ENCODE assay signal across 21 cellular contexts in genomic region chr5:17670353-17670752, GRCh38. TPM values are rescaled to one million over a fixed set of nuclear protein-coding genes. Genes with fewer than 3 reads are reported as not detected.
DNase-seq lines count a peak whose midpoint lies in the region; ATAC-seq, FAIRE-seq and TF ChIP-seq lines count a peak whose summit lies in the region.
"Had no signal": no experiment of that assay in that cellular context is flagged by ENCODE, and none has a peak within 500 bp of the region (broad histone marks: within the 10 kb centered on the region; RNA-seq: fewer than 3 reads in every experiment).

No MANE protein-coding gene starts in this region.

- H3K4me3 Mint-ChIP-seq in GM23338, result no peak overlapping the region
- no peak overlapping the region for H3K4me3 Mint-ChIP-seq in activated T-cell treated with anti-CD3 and anti-CD28 coated beads, Interleukin-2, amount 50 U/mL, for 4 hours
- H3K4me3 Mint-ChIP-seq: CD14-positive monocyte; CD4-positive, alpha-beta memory T cell had no signal

- H3K79me1 ChIP-seq in H1 (ENCODE audit: low read depth, low read length) (no peaks in the 10 kb centered on the region), trophoblast cell (ENCODE audit: low read length) (no peaks in the 10 kb centered on the region)

- H2AFZ ChIP-seq in GM23338, result no peak overlapping the region
- H2AFZ ChIP-seq in H1 (ENCODE audit: low read length), result no peak overlapping the region
- no peak overlapping the region for H2AFZ ChIP-seq in trophoblast cell (ENCODE audit: insufficient read depth, low read length, poor library complexity)

- H3K36me3 ChIP-seq in GM23338 (ENCODE audit: insufficient read depth) (no peaks in the 10 kb centered on the region), H1 (ENCODE audit: control insufficient read depth in 2 of 4, insufficient read depth in 4 of 4, low read length in 3 of 4) (no peaks in the 10 kb centered on the region), trophoblast cell (ENCODE audit: control insufficient read depth in 1 of 2, insufficient read depth in 2 of 2, low read length in 2 of 2) (no peaks in the 10 kb centered on the region)

- no peak overlapping the region for H3K27ac Mint-ChIP-seq in GM23338
- H3K27ac Mint-ChIP-seq: CD14-positive monocyte; CD4-positive, alpha-beta memory T cell had no signal

- H3K18ac ChIP-seq in H1 (ENCODE audit: extremely low read depth, low read length), result no peak overlapping the region
- H3K18ac ChIP-seq in trophoblast cell (ENCODE audit: low read length), result no peak overlapping the region

- TF ChIP-seq EP300 in H1 (IDR thresholded peaks at IDR 0.05; ENCODE audit: borderline replicate concordance in 1 of 2, low read depth in 2 of 2, low read length in 2 of 2), result no peak

- no peak overlapping the region for H3K4me3 ChIP-seq in GM23338
- H3K4me3 ChIP-seq in H1 (ENCODE audit: extremely low read depth in 1 of 4, insufficient read depth in 2 of 4, low read depth in 3 of 4, low read length in 4 of 4), result no peak overlapping the region
- peak overlapping the region; percentile 7 for H3K4me3 ChIP-seq in trophoblast cell (ENCODE audit: low read depth, low read length)
- H3K4me3 ChIP-seq: A549, K562 had no signal

- POLR2A ChIA-PET in H1 (lab: Charles Lee; ENCODE audit: partially characterized antibody), result no interaction called here

- H4K12ac ChIP-seq in trophoblast cell (ENCODE audit: low read depth, low read length), result no peak overlapping the region

- H2BK5ac ChIP-seq in H1 (ENCODE audit: low read depth, low read length) (no peak overlapping the region), trophoblast cell (ENCODE audit: low read depth, low read length, poor library complexity) (no peak overlapping the region)

- H3K9me2 ChIP-seq in GM23338 (ENCODE audit: insufficient read depth), result no peaks in the 10 kb centered on the region

- H3K9ac ChIP-seq in H1 (replicated peaks in 1 of 4; ENCODE audit: extremely low read depth in 1 of 4, low read depth in 3 of 4, low read length in 3 of 4) (no peak overlapping the region), trophoblast cell (ENCODE audit: low read length) (peak overlapping the region; percentile 49)

- H3K23ac ChIP-seq in H1 (ENCODE audit: insufficient read length) (no peak overlapping the region), trophoblast cell (ENCODE audit: low read length) (no peak overlapping the region)

- peaks cover 8% of the 10 kb centered on the region; the same call in 2 of the 3 replicates for H3K4me1 Mint-ChIP-seq in GM23338
- H3K4me1 Mint-ChIP-seq in activated T-cell treated with anti-CD3 and anti-CD28 coated beads, Interleukin-2, amount 50 U/mL, for 4 hours (ENCODE audit: low read depth), result no peaks in the 10 kb centered on the region
- H3K4me1 Mint-ChIP-seq: CD4-positive, alpha-beta memory T cell had no signal

- H3K4me2 ChIP-seq in GM23338, result no peak overlapping the region
- no peak overlapping the region for H3K4me2 ChIP-seq in H1 (ENCODE audit: insufficient read depth in 1 of 2, low read depth in 2 of 2, low read length in 2 of 2)
- H3K4me2 ChIP-seq in trophoblast cell (ENCODE audit: low read length), result no peak overlapping the region
- H3K4me2 ChIP-seq: A549 had no signal

- H3K4ac ChIP-seq in H1 (replicated peaks; ENCODE audit: insufficient read length, low read depth, low read length), result no peak overlapping the region
- no peak overlapping the region for H3K4ac ChIP-seq in trophoblast cell (ENCODE audit: low read depth, low read length)

- H4K91ac ChIP-seq in H1 (replicated peaks; ENCODE audit: insufficient read length, low read length), result no peak overlapping the region
- no peak overlapping the region for H4K91ac ChIP-seq in trophoblast cell (ENCODE audit: low read depth, low read length)

- H3K4me1 ChIP-seq in GM23338 (ENCODE audit: insufficient read depth), result no peaks in the 10 kb centered on the region
- no peaks in the 10 kb centered on the region for H3K4me1 ChIP-seq in H1 (replicated peaks in 1 of 4; ENCODE audit: control insufficient read depth in 3 of 4, insufficient read depth in 4 of 4, low read length in 3 of 4)
- H3K4me1 ChIP-seq in trophoblast cell (ENCODE audit: control insufficient read depth in 1 of 2, insufficient read depth in 2 of 2, low read length in 2 of 2), result no peaks in the 10 kb centered on the region
- H3K4me1 ChIP-seq: A549 had no signal

- H3K14ac ChIP-seq in H1 (ENCODE audit: insufficient read length) (no peak overlapping the region), trophoblast cell (ENCODE audit: low read length) (no peak overlapping the region)

- H3K27me3 ChIP-seq in GM23338 (ENCODE audit: insufficient read depth) (no peaks in the 10 kb centered on the region), H1 (replicated peaks in 1 of 4; ENCODE audit: control insufficient read depth in 3 of 4, extremely low read depth in 1 of 4, insufficient read depth in 3 of 4, low read length in 3 of 4) (no peaks in the 10 kb centered on the region), trophoblast cell (ENCODE audit: insufficient read depth, low read length) (no peaks in the 10 kb centered on the region)

- H2AK5ac ChIP-seq in H1 (ENCODE audit: low read depth, low read length), result no peak overlapping the region
- no peak overlapping the region for H2AK5ac ChIP-seq in trophoblast cell (ENCODE audit: low read length)

- no peak overlapping the region; the same call in 1 of the 2 replicates for H4K8ac ChIP-seq in H1 (ENCODE audit: extremely low read depth, insufficient read depth, low read length)
- H4K8ac ChIP-seq in trophoblast cell (ENCODE audit: low read depth, low read length), result no peak overlapping the region

- peaks cover 3% of the 10 kb centered on the region for H3K27me3 Mint-ChIP-seq in GM23338 (ENCODE audit: insufficient read depth, low read depth, poor library complexity)
- H3K27me3 Mint-ChIP-seq in activated T-cell treated with anti-CD3 and anti-CD28 coated beads, Interleukin-2, amount 50 U/mL, for 4 hours (ENCODE audit: low read depth), result no peaks in the 10 kb centered on the region
- H3K27me3 Mint-ChIP-seq: CD4-positive, alpha-beta memory T cell had no signal

- TF ChIP-seq POLR2A in H1 (IDR thresholded peaks at IDR 0.05; ENCODE audit: control extremely low read depth in 1 of 2, low read depth in 2 of 2, low read length in 2 of 2), result no peak

- no peak for FAIRE-seq in H1 (lab: Jason Lieb, UNC)
- FAIRE-seq in GM19239 (lab: Jason Lieb, UNC), result no peak
- no peak for FAIRE-seq in HTR-8/SVneo (lab: Jason Lieb, UNC)
- FAIRE-seq: A549, H54, K562 had no signal

- H3K9me3 ChIP-seq in H1 (ENCODE audit: insufficient read depth in 2 of 2, low read depth in 1 of 2, low read length in 1 of 2), result peaks cover 0 to 6% of the 10 kb centered on the region in 2 experiments; a peak in 1 of 4 replicates
- no peaks in the 10 kb centered on the region for H3K9me3 ChIP-seq in trophoblast cell (ENCODE audit: insufficient read depth, low read depth, low read length)

- H4K20me1 ChIP-seq in GM23338 (replicated peaks; ENCODE audit: insufficient read depth) (no peaks in the 10 kb centered on the region), H1 (replicated peaks in 1 of 2; ENCODE audit: control insufficient read depth in 1 of 2, insufficient read depth in 2 of 2, low read length in 2 of 2) (no peaks in the 10 kb centered on the region)

- H3K9me3 Mint-ChIP-seq in GM23338, result peaks cover 5% of the 10 kb centered on the region
- H3K9me3 Mint-ChIP-seq in activated T-cell treated with anti-CD3 and anti-CD28 coated beads, Interleukin-2, amount 50 U/mL, for 4 hours, result peaks cover 11% of the 10 kb centered on the region

- H4K5ac ChIP-seq in H1 (ENCODE audit: insufficient read length, low read depth, low read length), result no peak overlapping the region

- TF ChIP-seq RAD21 in H1 (IDR thresholded peaks at IDR 0.05 in 1 of 2, conservative IDR thresholded peaks at IDR 0.05 in 1 of 2; ENCODE audit: low read depth in 2 of 2, low read length in 2 of 2), result peak; percentile 23 to 46; a peak in 2 of 4 replicates

- H3K79me2 ChIP-seq in GM23338 (replicated peaks; ENCODE audit: insufficient read depth) (no peaks in the 10 kb centered on the region), H1 (ENCODE audit: control insufficient read depth in 1 of 2, insufficient read depth in 2 of 2, low read length in 2 of 2) (no peaks in the 10 kb centered on the region), trophoblast cell (ENCODE audit: control insufficient read depth, insufficient read depth, low read length, poor library complexity) (no peaks in the 10 kb centered on the region)

- CTCF ChIA-PET in H1 (lab: Charles Lee; ENCODE audit: partially characterized antibody), result interaction anchor here (1.0 to 1.6 kb wide), 7 partner anchors 9 to 454 kb away, joined by 3 to 6 read pairs (median 3); no protein-coding TSS in a partner anchor

- TF ChIP-seq CTCF in C4-2B (conservative IDR thresholded peaks at IDR 0.05) (0 out of 2 replicates have a peak, but pooled peaks have one; percentile 11), GM23338 (conservative IDR thresholded peaks at IDR 0.05; ENCODE audit: low read depth in 2 of 2) (peak; percentile 25 to 46; a peak in 3 of 4 replicates), H1 (IDR thresholded peaks at IDR 0.05; ENCODE audit: control extremely low read depth in 1 of 3, insufficient read depth in 1 of 3, low read depth in 1 of 3, low read length in 3 of 3) (peak; percentile 25 to 33 (median 25))

- no peak overlapping the region for H2BK12ac ChIP-seq in H1 (ENCODE audit: low read depth, low read length)
- no peak overlapping the region for H2BK12ac ChIP-seq in trophoblast cell (ENCODE audit: low read length)

- no peak overlapping the region for H2BK20ac ChIP-seq in H1 (ENCODE audit: low read length)

- no peaks in the 10 kb centered on the region for H3F3A ChIP-seq in GM23338 (replicated peaks; ENCODE audit: low read depth)

- no peaks in the 10 kb centered on the region for H3K36me3 Mint-ChIP-seq in GM23338 (ENCODE audit: low read depth)
- H3K36me3 Mint-ChIP-seq in activated T-cell treated with anti-CD3 and anti-CD28 coated beads, Interleukin-2, amount 50 U/mL, for 4 hours (ENCODE audit: insufficient read depth), result no peaks in the 10 kb centered on the region
- H3K36me3 Mint-ChIP-seq: CD4-positive, alpha-beta memory T cell had no signal

- H2BK120ac ChIP-seq in H1 (replicated peaks; ENCODE audit: low read depth, low read length) (no peak overlapping the region), trophoblast cell (ENCODE audit: insufficient read depth, low read length, poor library complexity) (no peak overlapping the region)

- WGBS in H1 (ENCODE audit: extremely low coverage in 1 of 2, insufficient coverage in 1 of 2, insufficient read length in 1 of 2, insufficient replicate concordance in 2 of 2, low coverage in 1 of 2, low lambda C conversion rate in 2 of 2, missing lambda C conversion rate in 1 of 2), 2 experiments, result 95% methylated on average over 10 of the region's 14 CpGs; no CpG with 5 or more reads in 1 of the 2 experiments
- no CpG with 5 or more reads among the region's 14 CpGs for WGBS in trophoblast cell (ENCODE audit: extremely low coverage, insufficient coverage, insufficient read length)

- no peaks in the 10 kb centered on the region for H3K23me2 ChIP-seq in H1 (ENCODE audit: low read depth, low read length)

- no peak for ATAC-seq in GM23338
- ATAC-seq in activated T-cell treated with anti-CD3 and anti-CD28 coated beads, Interleukin-2, amount 50 U/mL, for 4 hours, result no peak
- ATAC-seq: A549, K562 had no signal

- no peak overlapping the region for H3K27ac ChIP-seq in C4-2B
- no peak overlapping the region for H3K27ac ChIP-seq in GM23338 (ENCODE audit: low read depth)
- no peak overlapping the region for H3K27ac ChIP-seq in H1 (ENCODE audit: low read depth, low read length)
- H3K27ac ChIP-seq in trophoblast cell (ENCODE audit: low read depth, low read length), result no peak overlapping the region
- H3K27ac ChIP-seq: A549, HL-60 had no signal

- H3K56ac ChIP-seq in H1 (replicated peaks; ENCODE audit: insufficient read length, low read depth, low read length), result no peak overlapping the region

- no peak overlapping the region for H2BK15ac ChIP-seq in H1 (ENCODE audit: low read length)

- DNase-seq in GM23338 (ENCODE audit: low spot score) (peak; percentile 33), H1 (ENCODE audit: low read depth in 1 of 2, low spot score in 2 of 2) (peak in 1 of 2 experiments; percentile 46), trophoblast cell (no peak), GM19239 (ENCODE audit: insufficient read length, low spot score) (no peak), HTR-8/SVneo (ENCODE audit: insufficient read length, low spot score) (no peak)
- DNase-seq in activated T-cell treated with anti-CD3 and anti-CD28 coated beads, Interleukin-2, amount 50 U/mL, for 4 hours, result no peak
- DNase-seq: AML-193; CD4-positive, alpha-beta memory T cell; DMS153; DMS79; GDM1; IMR-90 had no signal

RNA-seq across cellular contexts. Expression of gene TAF11L14, which starts 36.1 kb away (rescaled TPM):
- total RNA-seq in GM23338 (2014; rRNA removed; shearing (Covaris generic)), result not detected in 2 replicates
- polyA plus RNA-seq in GM23338 (2016; fragmentation: Nextera tagmentation; extraction: Ambion mirVana) (not detected in 2 replicates), H1 (2011; rRNA removed) (not detected in 2 replicates)
- not detected in 2 replicates for total RNA-seq in H1 (2021; fragmentation: NEBNext Ultra II Directional; extraction: Animal tissue kit (Norgen Biotek cat#: 25700))
- polyA plus RNA-seq in H1 (2011; cell fraction: cytosol; rRNA removed), result not detected
- not detected for polyA plus RNA-seq in H1 (2011; cell fraction: nucleus; rRNA removed)
- not detected in 4 replicates for polyA plus RNA-seq in H1 (2012, experiment 1 of 2)
- not detected for polyA plus RNA-seq in H1 (2012, experiment 2 of 2)
- polyA plus RNA-seq in H1 (2013, experiment 1 of 2), result not detected
- not detected for polyA plus RNA-seq in H1 (2013, experiment 2 of 2)
- polyA minus RNA-seq in H1 (2011; rRNA and poly(A)+ RNA removed), result not detected in 2 replicates
- polyA minus RNA-seq in H1 (2011; cell fraction: cytosol; rRNA and poly(A)+ RNA removed), result not detected
- not detected for polyA minus RNA-seq in H1 (2011; cell fraction: nucleus; rRNA and poly(A)+ RNA removed)
- polyA plus RNA-seq in trophoblast cell (2013), result not detected in 2 replicates
- not detected for total RNA-seq in activated T-cell treated with anti-CD3 and anti-CD28 coated beads, Interleukin-2, amount 50 U/mL, for 4 hours
- total RNA-seq: CD4-positive, alpha-beta memory T cell; Daoy; HT1080; IMR-90; K562 had no signal
- polyA plus RNA-seq: BJ; CD14-positive monocyte; CD4-positive, alpha-beta memory T cell; IMR-90; K562 had no signal

RNA-seq across cellular contexts. Expression of gene TAF11L13, which starts 38.5 kb away (rescaled TPM):
- not detected in 2 replicates for total RNA-seq in GM23338 (2014; rRNA removed; shearing (Covaris generic))
- not detected in 2 replicates for polyA plus RNA-seq in GM23338 (2016; fragmentation: Nextera tagmentation; extraction: Ambion mirVana)
- not detected in 2 replicates for total RNA-seq in H1 (2021; fragmentation: NEBNext Ultra II Directional; extraction: Animal tissue kit (Norgen Biotek cat#: 25700))
- polyA plus RNA-seq in H1 (2011; rRNA removed), result not detected in 2 replicates
- not detected for polyA plus RNA-seq in H1 (2011; cell fraction: cytosol; rRNA removed)
- not detected for polyA plus RNA-seq in H1 (2011; cell fraction: nucleus; rRNA removed)
- not detected in 4 replicates for polyA plus RNA-seq in H1 (2012, experiment 1 of 2)
- not detected for polyA plus RNA-seq in H1 (2012, experiment 2 of 2)
- not detected for polyA plus RNA-seq in H1 (2013, experiment 1 of 2)
- not detected for polyA plus RNA-seq in H1 (2013, experiment 2 of 2)
- not detected in 2 replicates for polyA minus RNA-seq in H1 (2011; rRNA and poly(A)+ RNA removed)
- polyA minus RNA-seq in H1 (2011; cell fraction: cytosol; rRNA and poly(A)+ RNA removed), result not detected
- polyA minus RNA-seq in H1 (2011; cell fraction: nucleus; rRNA and poly(A)+ RNA removed), result not detected
- not detected in 2 replicates for polyA plus RNA-seq in trophoblast cell (2013)
- total RNA-seq in activated T-cell treated with anti-CD3 and anti-CD28 coated beads, Interleukin-2, amount 50 U/mL, for 4 hours, result not detected
- total RNA-seq: CD4-positive, alpha-beta memory T cell; HT1080; IMR-90; K562 had no signal
- polyA plus RNA-seq: A549; BJ; CD14-positive monocyte; CD4-positive, alpha-beta memory T cell; IMR-90; K562 had no signal
